Comparison of ENCODE assay signal across 15 cellular contexts in the genomic region with DNA sequence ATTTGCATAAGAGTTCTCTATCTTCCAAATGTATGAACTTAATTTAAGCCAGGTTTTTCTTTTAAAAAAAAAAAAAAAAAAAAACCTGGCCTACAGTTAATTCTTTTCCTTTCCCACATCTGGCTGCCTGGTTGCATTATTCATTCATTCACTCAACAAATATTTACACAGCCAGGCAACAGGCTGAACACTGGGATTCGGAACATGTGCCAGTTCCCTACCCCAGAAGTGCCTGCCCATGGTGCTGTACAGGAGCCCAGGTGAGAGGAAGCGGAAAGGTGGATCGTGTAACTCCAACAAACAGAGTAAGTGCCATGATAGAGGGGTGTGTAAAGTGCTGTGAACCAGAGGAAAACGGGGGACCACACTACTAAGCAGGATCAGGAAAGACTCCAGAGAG.
DNase-seq lines count a peak whose midpoint lies in the region; ATAC-seq and TF ChIP-seq lines count a peak whose summit lies in the region.
"Had no signal": no experiment of that assay in that cellular context is flagged by ENCODE, and none has a peak within 500 bp of the region (broad histone marks: within the 10 kb centered on the region; RNA-seq: fewer than 3 reads in every experiment).

No MANE protein-coding gene starts in this region.

- no peak for TF ChIP-seq EP300 in stomach (IDR thresholded peaks at IDR 0.05)

- DNase-seq in MCF 10A (ENCODE audit: unreplicated experiment) (no peak), breast epithelium (ENCODE audit: low spot score in 2 of 2) (no peak), NCI-H2029 treated with DMSO at 0.1 percent for 48 hours (lab: John Stamatoyannopoulos, UW) (peak; percentile 92), epithelial cell of esophagus (ENCODE audit: low read depth) (peak; percentile 14), stomach (peak; percentile 54), T-helper 1 cell (no peak), ecto neural progenitor cell (ENCODE audit: low spot score) (no peak)
- DNase-seq: activated naive CD4-positive, alpha-beta T cell treated with anti-CD3 and anti-CD28 coated beads, Interleukin-2, amount 50 U/mL, for 16 hours; colonic mucosa; GOT3; left ventricle myocardium inferior; occipital lobe had no signal

- TF ChIP-seq POLR2A in breast epithelium (IDR thresholded peaks at IDR 0.05) = no peak
- no peak for TF ChIP-seq POLR2A in stomach (IDR thresholded peaks at IDR 0.05)

- intact Hi-C loops in MCF 10A (cut with micrococcal nuclease) (no loop called here), breast epithelium (cut with DNase I; ENCODE audit: low total_unique reads) (no loop called here), stomach (cut with DNase I; ENCODE audit: low total_unique reads) (no loop called here)

- no peaks in the 10 kb centered on the region for H3K27me3 Mint-ChIP-seq in MCF 10A (ENCODE audit: insufficient read depth, unreplicated experiment)
- H3K27me3 Mint-ChIP-seq: stimulated activated naive CD8-positive, alpha-beta T cell treated with anti-CD3 and anti-CD28 coated beads, Interleukin-15, Interleukin-2, amounts not matched to agents 100 ng/mL and 50 ng/mL, for 24 hours had no signal

- no peak for ATAC-seq in HG03439 (IDR thresholded peaks at IDR 0.05; ENCODE audit: unreplicated experiment)

- no peaks in the 10 kb centered on the region for H3K27me3 ChIP-seq in breast epithelium
- no peaks in the 10 kb centered on the region for H3K27me3 ChIP-seq in stomach
- H3K27me3 ChIP-seq: colonic mucosa had no signal

- H3K4me3 ChIP-seq in breast epithelium (no peak overlapping the region), epithelial cell of esophagus (ENCODE audit: low read length) (no peak overlapping the region), stomach (no peak overlapping the region)
- H3K4me3 ChIP-seq: colonic mucosa, left ventricle myocardium inferior had no signal

- POLR2A ChIA-PET in MCF 10A (lab: Yijun Ruan, JAX) = no interaction called here

- CTCF ChIA-PET in MCF 10A (lab: Yijun Ruan, JAX) = interaction anchor here (0.6 to 0.9 kb wide), 2 partner anchors 9 to 31 kb away, joined by 3 to 4 read pairs; no protein-coding TSS in a partner anchor

- no peaks in the 10 kb centered on the region for H3K36me3 ChIP-seq in breast epithelium
- peaks cover 11 to 89% (median 73%) of the 10 kb centered on the region in 4 donors for H3K36me3 ChIP-seq in stomach
- H3K36me3 ChIP-seq: colonic mucosa had no signal

- peaks cover 77% of the 10 kb centered on the region for H3K36me3 Mint-ChIP-seq in MCF 10A (ENCODE audit: insufficient read depth, unreplicated experiment)

- H3K9me3 ChIP-seq in breast epithelium (no peaks in the 10 kb centered on the region), stomach (no peaks in the 10 kb centered on the region)
- H3K9me3 ChIP-seq: colonic mucosa, left ventricle myocardium inferior had no signal

- 28 to 64% (median 50%) methylated on average over 4 of the region's 4 CpGs for WGBS in stomach, 5 donors

- no TSS peak for BruUV-seq in MCF 10A (replicated peaks; lab: Mats Ljungman, UMichigan)

- H3K4me1 ChIP-seq in breast epithelium = no peaks in the 10 kb centered on the region
- peaks cover 0 to 37% (median 11%) of the 10 kb centered on the region in 4 donors for H3K4me1 ChIP-seq in stomach
- H3K4me1 ChIP-seq: colonic mucosa had no signal

- peak overlapping the region; percentile 4 for H3K27ac Mint-ChIP-seq in MCF 10A (ENCODE audit: low read depth, unreplicated experiment)
- H3K27ac Mint-ChIP-seq: stimulated activated naive CD8-positive, alpha-beta T cell treated with anti-CD3 and anti-CD28 coated beads, Interleukin-15, Interleukin-2, amounts not matched to agents 100 ng/mL and 50 ng/mL, for 24 hours had no signal

- H3K4me3 Mint-ChIP-seq in MCF 10A (ENCODE audit: unreplicated experiment) = no peak overlapping the region
- H3K4me3 Mint-ChIP-seq: stimulated activated naive CD8-positive, alpha-beta T cell treated with anti-CD3 and anti-CD28 coated beads, Interleukin-15, Interleukin-2, amounts not matched to agents 100 ng/mL and 50 ng/mL, for 24 hours had no signal

- TF ChIP-seq CTCF in MCF 10A (IDR thresholded peaks at IDR 0.05; ENCODE audit: unreplicated experiment) (no peak), breast epithelium (IDR thresholded peaks at IDR 0.05) (no peak), epithelial cell of esophagus (IDR thresholded peaks at IDR 0.05; ENCODE audit: insufficient read depth, low read depth, low read length, missing control alignments) (no peak), stomach (IDR thresholded peaks at IDR 0.05) (no peak)

- no peak overlapping the region for H3K27ac ChIP-seq in breast epithelium
- peak overlapping the region in 3 of 5 donors; percentile 23 to 67 (median 45) for H3K27ac ChIP-seq in stomach
- H3K27ac ChIP-seq: colonic mucosa, HL-60 had no signal

- H3K4me1 Mint-ChIP-seq in MCF 10A (ENCODE audit: insufficient read depth, unreplicated experiment) = no peaks in the 10 kb centered on the region

- H3K9me3 Mint-ChIP-seq in MCF 10A (ENCODE audit: unreplicated experiment) = no peaks in the 10 kb centered on the region
- H3K9me3 Mint-ChIP-seq: stimulated activated naive CD8-positive, alpha-beta T cell treated with anti-CD3 and anti-CD28 coated beads, Interleukin-15, Interleukin-2, amounts not matched to agents 100 ng/mL and 50 ng/mL, for 24 hours had no signal

Comparison
In these comparisons a context has a peak if more than half of its experiments do, and no peak if none do; other contexts are left out.
1. DNase-seq: peak in NCI-H2029 treated with DMSO at 0.1 percent for 48 hours (single experiment), epithelial cell of esophagus (single experiment) and stomach (single experiment); none in MCF 10A (single experiment), breast epithelium (0 of 2), T-helper 1 cell (0 of 5) and ecto neural progenitor cell (single experiment).
2. H3K27ac ChIP-seq: peak in stomach (3 of 5); none in breast epithelium (0 of 2).